30 cellular contexts compared by ENCODE assay signal in the genomic region with DNA sequence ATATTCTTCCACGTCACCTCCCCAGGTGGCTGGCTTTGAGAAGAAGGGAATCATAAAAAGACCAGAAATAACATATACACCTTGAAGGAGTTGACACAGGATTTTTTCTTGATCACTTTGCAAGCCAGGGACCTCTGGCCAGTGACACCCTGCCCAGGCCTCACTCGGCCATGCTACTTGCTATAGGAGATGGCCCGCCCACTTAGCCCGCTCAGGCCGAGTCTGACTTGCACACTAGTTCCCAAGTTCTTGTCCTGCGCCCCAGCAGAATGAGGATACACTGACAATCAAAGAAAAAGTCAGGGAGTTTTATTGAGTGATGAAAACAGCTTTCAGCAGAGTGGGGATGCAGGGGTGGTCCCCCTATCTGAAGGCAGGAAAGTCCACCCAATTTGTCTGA.
"Had no signal": no experiment of that assay in that cellular context is flagged by ENCODE, and none has a peak within 500 bp of the region (broad histone marks: within the 10 kb centered on the region; RNA-seq: fewer than 3 reads in every experiment).

No MANE protein-coding gene starts in this region.

- H3K36me3 ChIP-seq: SJSA1 had no signal

- H3K36me3 Mint-ChIP-seq: activated CD4-positive, alpha-beta memory T cell treated with anti-CD3 and anti-CD28 coated beads for 36 hours; brain had no signal

- H3K4me3 ChIP-seq: SJSA1 had no signal

- H3K27me3 ChIP-seq: SJSA1 had no signal

- H3K27ac ChIP-seq: SJSA1, VCaP had no signal

- H3K4me1 ChIP-seq: SJSA1 had no signal

- H3K27ac Mint-ChIP-seq: activated B cell treated with CpG ODN at 0.5 μM for 24 hours; activated CD4-positive, alpha-beta memory T cell treated with anti-CD3 and anti-CD28 coated beads for 36 hours; activated naive CD4-positive, alpha-beta T cell treated with anti-CD3 and anti-CD28 coated beads, Interleukin-2, amount 10 ng/mL, durations not matched to agents 7 days and 5 days; activated naive CD8-positive, alpha-beta T cell; activated naive CD8-positive, alpha-beta T cell treated with anti-CD3 and anti-CD28 coated beads, Interleukin-2, amount 50 U/mL, for 24 hours; T-helper 1 cell treated with Interleukin-12 subunit alpha and Interleukin-12 subunit beta and Interleukin-4 antibody, amounts not matched to agents 30 μg/mL and 1 μg/mL, for 36 hours; T-helper 2 cell treated with Interferon-gamma antibody and Interleukin-4, amounts not matched to agents 5 μg/mL and 100 μg/mL, for 36 hours had no signal

- DNase-seq: activated B cell treated with CpG ODN at 0.5 μM for 24 hours; activated CD4-positive, alpha-beta memory T cell treated with anti-CD3 and anti-CD28 coated beads for 36 hours; activated CD4-positive, alpha-beta T cell treated with anti-CD3 and anti-CD28 coated beads for 4 hours; activated CD4-positive, alpha-beta T cell treated with anti-CD3 and anti-CD28 coated beads, Interleukin-2, amount 50 U/mL, for 1 hour; activated CD4-positive, CD25-positive, alpha-beta regulatory T cell treated with anti-CD3 and anti-CD28 coated beads, Interleukin-2, amount 50 U/mL, for 72 hours; activated CD8-positive, alpha-beta memory T cell treated with anti-CD3 and anti-CD28 coated beads, Interleukin-2, amount 50 U/mL, for 4 hours; activated effector memory CD4-positive, alpha-beta T cell treated with Interleukin-2 at 50 U/mL for 16 hours; activated naive CD4-positive, alpha-beta T cell treated with anti-CD3 and anti-CD28 coated beads, Interleukin-2, amount 10 ng/mL, durations not matched to agents 7 days and 5 days; activated naive CD8-positive, alpha-beta T cell treated with anti-CD3 and anti-CD28 coated beads, Interleukin-2, amount 50 U/mL, for 24 hours; activated T-cell treated with anti-CD3 and anti-CD28 coated beads for 4 hours; activated T-cell treated with anti-CD3 and anti-CD28 coated beads, Interleukin-2, amount 50 U/mL, for 4 hours; anterior cingulate cortex; caudate nucleus; cerebellar nuclear complex; Karpas-422; NCI-H1436; NCI-H1694; NCI-H1930; NCI-H2081 treated with DMSO at 0.1 percent for 48 hours; NCI-H345; NCI-H524 treated with DMSO at 0.1 percent for 48 hours; SHP77 treated with DMSO at 0.1 percent for 48 hours; SK-N-SH had no signal

- H3K27me3 Mint-ChIP-seq: activated B cell treated with CpG ODN at 0.5 μM for 24 hours; activated CD4-positive, alpha-beta memory T cell treated with anti-CD3 and anti-CD28 coated beads for 36 hours; activated naive CD4-positive, alpha-beta T cell treated with anti-CD3 and anti-CD28 coated beads, Interleukin-2, amount 10 ng/mL, durations not matched to agents 7 days and 5 days; activated naive CD8-positive, alpha-beta T cell; activated naive CD8-positive, alpha-beta T cell treated with anti-CD3 and anti-CD28 coated beads, Interleukin-2, amount 50 U/mL, for 24 hours had no signal

- H3K9me3 ChIP-seq: SJSA1, SK-N-SH had no signal

- H3K4me3 Mint-ChIP-seq: activated B cell treated with CpG ODN at 0.5 μM for 24 hours; activated CD4-positive, alpha-beta memory T cell treated with anti-CD3 and anti-CD28 coated beads for 36 hours; activated naive CD4-positive, alpha-beta T cell treated with anti-CD3 and anti-CD28 coated beads, Interleukin-2, amount 10 ng/mL, durations not matched to agents 7 days and 5 days; activated naive CD8-positive, alpha-beta T cell; activated naive CD8-positive, alpha-beta T cell treated with anti-CD3 and anti-CD28 coated beads, Interleukin-2, amount 50 U/mL, for 24 hours; activated T-cell treated with anti-CD3 and anti-CD28 coated beads, Interleukin-2, amount 50 U/mL, for 4 hours; brain; T-helper 1 cell treated with Interleukin-12 subunit alpha and Interleukin-12 subunit beta and Interleukin-4 antibody, amounts not matched to agents 30 μg/mL and 1 μg/mL, for 36 hours; T-helper 2 cell treated with Interferon-gamma antibody and Interleukin-4, amounts not matched to agents 5 μg/mL and 100 μg/mL, for 36 hours had no signal

- ATAC-seq: activated naive CD8-positive, alpha-beta T cell treated with anti-CD3 and anti-CD28 coated beads, Interleukin-2, amount 50 U/mL, for 24 hours; activated T-cell treated with anti-CD3 and anti-CD28 coated beads, Interleukin-2, amount 50 U/mL, for 4 hours; Panc1 had no signal

- H3K9me3 Mint-ChIP-seq: activated CD4-positive, alpha-beta memory T cell treated with anti-CD3 and anti-CD28 coated beads for 36 hours; activated naive CD8-positive, alpha-beta T cell treated with anti-CD3 and anti-CD28 coated beads, Interleukin-2, amount 50 U/mL, for 24 hours had no signal
